Comparison of ENCODE assay signal across 1 cellular context in the genomic region with DNA sequence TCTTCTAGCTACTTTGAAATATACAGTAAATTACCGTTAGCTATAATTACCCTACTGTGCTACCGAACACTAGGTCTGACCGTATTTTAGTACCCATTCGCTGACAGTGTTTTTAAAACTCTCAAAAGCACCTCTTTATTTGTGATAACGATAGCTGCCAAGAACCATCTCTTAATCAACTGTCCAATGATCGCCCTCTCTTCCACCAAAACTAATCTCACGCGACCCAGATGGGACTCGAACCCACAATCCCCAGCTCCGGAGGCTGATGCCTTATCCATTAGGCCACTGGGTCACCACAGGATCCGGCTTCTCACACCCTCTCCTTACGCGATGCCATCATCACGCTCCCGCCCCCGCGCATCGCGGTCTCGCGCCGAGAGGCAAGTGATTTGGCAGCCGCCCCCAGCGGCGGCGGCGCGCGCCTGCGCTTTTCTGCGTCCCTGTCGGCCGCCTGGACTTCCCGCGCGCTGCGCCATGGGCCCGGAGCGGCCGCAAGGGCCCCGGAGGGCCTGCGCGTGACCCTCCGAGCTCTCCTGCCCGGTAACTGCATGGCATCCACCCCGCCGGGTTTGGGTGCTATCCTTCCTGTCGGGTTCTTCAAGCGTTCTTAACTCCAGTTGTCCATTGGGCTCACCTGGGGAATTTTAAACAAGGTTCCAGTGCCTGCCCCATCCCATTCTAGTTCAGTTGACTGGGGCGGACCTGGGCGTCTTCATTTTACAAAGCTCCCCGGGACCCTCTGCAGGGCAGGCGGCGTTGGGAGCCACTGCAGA.
A peak's percentile ranks its signal among the peaks of the same experiment; 100 is the strongest.
TF ChIP-seq lines count a peak whose summit lies in the region.

No MANE protein-coding gene starts in this region.

TF ChIP-seq in HepG2, 621 proteins besides CTCF, POLR2A, EP300 and RAD21 (continued from another document and continues in another):
- no peak for TF ChIP-seq ZUFSP (CRISPR knock-in tag; IDR thresholded peaks at IDR 0.05; ENCODE audit: borderline replicate concordance)
- no peak for TF ChIP-seq ZNF207 (IDR thresholded peaks at IDR 0.05; ENCODE audit: borderline replicate concordance)
- TF ChIP-seq ZBTB38 (CRISPR knock-in tag; IDR thresholded peaks at IDR 0.05), result peak; percentile 94
- peak; percentile 97 for TF ChIP-seq ZNF224 (CRISPR knock-in tag; IDR thresholded peaks at IDR 0.05)
- no peak; the same call in 1 of the 2 replicates for TF ChIP-seq FOXM1 (CRISPR knock-in tag; IDR thresholded peaks at IDR 0.05)
- TF ChIP-seq ZNF234 (CRISPR knock-in tag; conservative IDR thresholded peaks at IDR 0.05), result no peak
- TF ChIP-seq ZNF704 (CRISPR knock-in tag; IDR thresholded peaks at IDR 0.05; ENCODE audit: borderline replicate concordance), result peak; percentile 93; the same call in 1 of the 2 replicates
- peak; percentile 99 for TF ChIP-seq MYPOP (CRISPR knock-in tag; IDR thresholded peaks at IDR 0.05)
- TF ChIP-seq DNMT3B (CRISPR knock-in tag; conservative IDR thresholded peaks at IDR 0.05), result no peak
- TF ChIP-seq KDM5A (IDR thresholded peaks at IDR 0.05; ENCODE audit: borderline replicate concordance, low read length), result 0 out of 2 replicates have a peak, but pooled peaks have one; percentile 31
- TF ChIP-seq, protein P1, sequence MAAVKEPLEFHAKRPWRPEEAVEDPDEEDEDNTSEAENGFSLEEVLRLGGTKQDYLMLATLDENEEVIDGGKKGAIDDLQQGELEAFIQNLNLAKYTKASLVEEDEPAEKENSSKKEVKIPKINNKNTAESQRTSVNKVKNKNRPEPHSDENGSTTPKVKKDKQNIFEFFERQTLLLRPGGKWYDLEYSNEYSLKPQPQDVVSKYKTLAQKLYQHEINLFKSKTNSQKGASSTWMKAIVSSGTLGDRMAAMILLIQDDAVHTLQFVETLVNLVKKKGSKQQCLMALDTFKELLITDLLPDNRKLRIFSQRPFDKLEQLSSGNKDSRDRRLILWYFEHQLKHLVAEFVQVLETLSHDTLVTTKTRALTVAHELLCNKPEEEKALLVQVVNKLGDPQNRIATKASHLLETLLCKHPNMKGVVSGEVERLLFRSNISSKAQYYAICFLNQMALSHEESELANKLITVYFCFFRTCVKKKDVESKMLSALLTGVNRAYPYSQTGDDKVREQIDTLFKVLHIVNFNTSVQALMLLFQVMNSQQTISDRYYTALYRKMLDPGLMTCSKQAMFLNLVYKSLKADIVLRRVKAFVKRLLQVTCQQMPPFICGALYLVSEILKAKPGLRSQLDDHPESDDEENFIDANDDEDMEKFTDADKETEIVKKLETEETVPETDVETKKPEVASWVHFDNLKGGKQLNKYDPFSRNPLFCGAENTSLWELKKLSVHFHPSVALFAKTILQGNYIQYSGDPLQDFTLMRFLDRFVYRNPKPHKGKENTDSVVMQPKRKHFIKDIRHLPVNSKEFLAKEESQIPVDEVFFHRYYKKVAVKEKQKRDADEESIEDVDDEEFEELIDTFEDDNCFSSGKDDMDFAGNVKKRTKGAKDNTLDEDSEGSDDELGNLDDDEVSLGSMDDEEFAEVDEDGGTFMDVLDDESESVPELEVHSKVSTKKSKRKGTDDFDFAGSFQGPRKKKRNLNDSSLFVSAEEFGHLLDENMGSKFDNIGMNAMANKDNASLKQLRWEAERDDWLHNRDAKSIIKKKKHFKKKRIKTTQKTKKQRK (IDR thresholded peaks at IDR 0.05; ENCODE audit: low read length), result no peak
- peak; percentile 84; the same call in 1 of the 2 replicates for TF ChIP-seq NR0B2 (CRISPR knock-in tag; IDR thresholded peaks at IDR 0.05)
- TF ChIP-seq PATZ1 (CRISPR knock-in tag; IDR thresholded peaks at IDR 0.05), result peak; percentile 93
- no peak for TF ChIP-seq ARNT (IDR thresholded peaks at IDR 0.05)
- TF ChIP-seq ETV5 (CRISPR knock-in tag; IDR thresholded peaks at IDR 0.05; ENCODE audit: borderline replicate concordance), result peak; percentile 86
- 0 out of 2 replicates have a peak, but pooled peaks have one; percentile 14 for TF ChIP-seq NFYB (CRISPR knock-in tag; IDR thresholded peaks at IDR 0.05)
- peak; percentile 77; the same call in 1 of the 2 replicates for TF ChIP-seq MTA1 (CRISPR knock-in tag; IDR thresholded peaks at IDR 0.05; ENCODE audit: borderline replicate concordance)
- TF ChIP-seq EEA1 (CRISPR knock-in tag; IDR thresholded peaks at IDR 0.05; ENCODE audit: borderline replicate concordance), result peak; percentile 90; the same call in 1 of the 2 replicates
- TF ChIP-seq ARID4A (CRISPR knock-in tag; IDR thresholded peaks at IDR 0.05; ENCODE audit: borderline replicate concordance), result peak; percentile 93
- peak; percentile 90 for TF ChIP-seq IRF9 (CRISPR knock-in tag; IDR thresholded peaks at IDR 0.05; ENCODE audit: borderline replicate concordance)
- TF ChIP-seq NR2C2 (CRISPR knock-in tag; IDR thresholded peaks at IDR 0.05; ENCODE audit: borderline replicate concordance), result peak; percentile 55; the same call in 1 of the 2 replicates
- TF ChIP-seq HNRNPUL1 (IDR thresholded peaks at IDR 0.05; ENCODE audit: low read depth, low read length), result no peak
- peak; percentile 97; the same call in 1 of the 2 replicates for TF ChIP-seq DZIP1 (CRISPR knock-in tag; IDR thresholded peaks at IDR 0.05)
- peak; percentile 90 for TF ChIP-seq KMT2A (CRISPR knock-in tag; IDR thresholded peaks at IDR 0.05)
- TF ChIP-seq GMEB1 (CRISPR knock-in tag; IDR thresholded peaks at IDR 0.05; ENCODE audit: borderline replicate concordance), result peak; percentile 94
- peak; percentile 92 for TF ChIP-seq IKZF4 (CRISPR knock-in tag; IDR thresholded peaks at IDR 0.05; ENCODE audit: borderline replicate concordance, low read depth, not compliant biosample characterization)
- peak; percentile 87 for TF ChIP-seq PPARG (CRISPR knock-in tag; conservative IDR thresholded peaks at IDR 0.05)
